Comparison of ENCODE assay signal across 9 cellular contexts in genomic region chr6:109236140-109237081, GRCh38.
DNase-seq lines count a peak whose midpoint lies in the region; ATAC-seq and TF ChIP-seq lines count a peak whose summit lies in the region.
"Had no signal": no experiment of that assay in that cellular context is flagged by ENCODE, and none has a peak within 500 bp of the region (broad histone marks: within the 10 kb centered on the region; RNA-seq: fewer than 3 reads in every experiment).

No MANE protein-coding gene starts in this region.

- intact Hi-C loops in activated B cell treated with CpG ODN at 0.5 μM for 24 hours (cut with micrococcal nuclease), result no loop called here
- intact Hi-C loops in lower lobe of right lung (cut with DNase I), result no loop called here
- intact Hi-C loops in sciatic nerve (cut with DNase I), result no loop called here

- ATAC-seq in activated B cell treated with CpG ODN at 0.5 μM for 24 hours (ENCODE audit: low read depth) (no peak), lower lobe of right lung (peak; percentile 27 to 43), sciatic nerve (no peak)

- POLR2A ChIA-PET in activated B cell treated with CpG ODN at 0.5 μM for 24 hours (lab: Charles Lee), result interaction anchor here (0.5 to 1.2 kb wide), 2 partner anchors 147 to 219 kb away, joined by 4 to 5 read pairs; partner anchors contain the start of gene MICAL1

- whole genome bisulfite sequencing in tibial nerve, 2 donors, result 64 to 65% methylated on average over 17 to 18 of the region's 18 CpGs

- H3K36me3 Mint-ChIP-seq in activated B cell treated with CpG ODN at 0.5 μM for 24 hours (ENCODE audit: low read depth), result no peaks in the 10 kb centered on the region

- DNase-seq in GM20000 (ENCODE audit: low spot score), result peak; percentile 30
- peak; percentile 32 for DNase-seq in NB4 (ENCODE audit: low read depth)
- peak; percentile 16 for DNase-seq in activated B cell treated with CpG ODN at 0.5 μM for 24 hours
- DNase-seq in lower lobe of right lung, result peak; percentile 48
- no peak for DNase-seq in sciatic nerve (ENCODE audit: low spot score)
- DNase-seq in COLO829 (ENCODE audit: low spot score), result no peak
- no peak for DNase-seq in tibial nerve (ENCODE audit: low spot score in 2 of 2)
- no peak for DNase-seq in T1000 (lab: John Stamatoyannopoulos, UW)

- no peak overlapping the region for H3K27ac Mint-ChIP-seq in activated B cell treated with CpG ODN at 0.5 μM for 24 hours

- peak overlapping the region; percentile 50 for H3K27ac ChIP-seq in lower lobe of right lung
- no peak overlapping the region for H3K27ac ChIP-seq in tibial nerve
- H3K27ac ChIP-seq: KMS-11 had no signal

- H3K4me1 ChIP-seq in lower lobe of right lung, result peaks cover 33% of the 10 kb centered on the region
- H3K4me1 ChIP-seq in tibial nerve, result peaks cover 0 to 23% (median 2%) of the 10 kb centered on the region in 4 donors

- peaks cover 9% of the 10 kb centered on the region for H3K4me1 Mint-ChIP-seq in activated B cell treated with CpG ODN at 0.5 μM for 24 hours

- no peak for TF ChIP-seq POLR2A in NB4 (IDR thresholded peaks at IDR 0.05; ENCODE audit: extremely low read depth, insufficient read length)
- TF ChIP-seq POLR2A in tibial nerve (IDR thresholded peaks at IDR 0.05), result no peak

- no peak for TF ChIP-seq CTCF in GM20000 (IDR thresholded peaks at IDR 0.05; ENCODE audit: extremely low read depth, missing control alignments)
- TF ChIP-seq CTCF in NB4 (IDR thresholded peaks at IDR 0.05; ENCODE audit: low read depth, low read length), result no peak
- TF ChIP-seq CTCF in activated B cell treated with CpG ODN at 0.5 μM for 24 hours (IDR thresholded peaks at IDR 0.05), result no peak
- TF ChIP-seq CTCF in lower lobe of right lung (IDR thresholded peaks at IDR 0.05), result no peak
- no peak for TF ChIP-seq CTCF in tibial nerve (IDR thresholded peaks at IDR 0.05)

- H3K4me3 ChIP-seq in NB4 (ENCODE audit: low read depth, low read length) (no peak overlapping the region), lower lobe of right lung (no peak overlapping the region), tibial nerve (no peak overlapping the region)

- no peak for TF ChIP-seq EP300 in tibial nerve (IDR thresholded peaks at IDR 0.05)

- peaks cover 1% of the 10 kb centered on the region for H3K27me3 Mint-ChIP-seq in activated B cell treated with CpG ODN at 0.5 μM for 24 hours

- H3K9me3 Mint-ChIP-seq in activated B cell treated with CpG ODN at 0.5 μM for 24 hours, result peaks cover 8% of the 10 kb centered on the region

- CTCF ChIA-PET in activated B cell treated with CpG ODN at 0.5 μM for 24 hours (lab: Charles Lee), result interaction anchor here (1.1 kb wide), 1 partner anchor 11 kb away, joined by 3 read pairs; no protein-coding TSS in a partner anchor

- no peaks in the 10 kb centered on the region for H3K27me3 ChIP-seq in lower lobe of right lung (ENCODE audit: low read depth)
- H3K27me3 ChIP-seq in tibial nerve, result no peaks in the 10 kb centered on the region

- no peaks in the 10 kb centered on the region for H3K9me3 ChIP-seq in lower lobe of right lung
- no peaks in the 10 kb centered on the region for H3K9me3 ChIP-seq in tibial nerve

- H3K36me3 ChIP-seq in lower lobe of right lung (no peaks in the 10 kb centered on the region), tibial nerve (no peaks in the 10 kb centered on the region)

- no peak overlapping the region for H3K4me3 Mint-ChIP-seq in activated B cell treated with CpG ODN at 0.5 μM for 24 hours

Comparison
In these comparisons a context has a peak if more than half of its experiments do, and no peak if none do; other contexts are left out.
1. DNase-seq: peak in GM20000 (single experiment), NB4 (single experiment), activated B cell treated with CpG ODN at 0.5 μM for 24 hours (single experiment) and lower lobe of right lung (single experiment); none in sciatic nerve (single experiment), COLO829 (single experiment), tibial nerve (0 of 2) and T1000 (single experiment).
2. ATAC-seq: peak in lower lobe of right lung (2 of 2); none in activated B cell treated with CpG ODN at 0.5 μM for 24 hours (single experiment) and sciatic nerve (single experiment).